ENCODE assay signal across 24 cellular contexts in genomic region chr1:106038260-106038659, GRCh38.
"Had no signal": no experiment of that assay in that cellular context is flagged by ENCODE, and none has a peak within 500 bp of the region (broad histone marks: within the 10 kb centered on the region; RNA-seq: fewer than 3 reads in every experiment).

No MANE protein-coding gene starts in this region.

- H3K4me1 ChIP-seq: gastrocnemius medialis, heart left ventricle, left lung, pancreas, right lobe of liver, tibial nerve, upper lobe of right lung, uterus had no signal

- H3K27ac ChIP-seq: epithelial cell of prostate, gastrocnemius medialis, heart left ventricle, hepatocyte, left lung, neutrophil, pancreas, right lobe of liver, thoracic aorta, tibial nerve, upper lobe of right lung, uterus had no signal

- H3K4me3 ChIP-seq: gastrocnemius medialis, heart left ventricle, hepatocyte, left lung, pancreas, right lobe of liver, thoracic aorta, tibial nerve, upper lobe of right lung, uterus had no signal

- H3K9me3 ChIP-seq: gastrocnemius medialis, neutrophil, pancreas, right lobe of liver, thoracic aorta, tibial nerve, upper lobe of right lung, uterus had no signal

- H3K4me3 Mint-ChIP-seq: effector memory CD8-positive, alpha-beta T cell; naive thymus-derived CD8-positive, alpha-beta T cell; nephron progenitor cell; stimulated activated naive B cell treated with anti-CD40 and anti-IgM and Interleukin-4, amounts not matched to agents 10 μg/mL and 1 μg/mL and 100 μg/mL, for 72 hours; stimulated activated naive CD8-positive, alpha-beta T cell treated with anti-CD3 and anti-CD28 coated beads, Interleukin-15, Interleukin-2, amounts not matched to agents 100 ng/mL and 50 ng/mL, for 24 hours had no signal

- H3K36me3 Mint-ChIP-seq: stimulated activated naive B cell treated with anti-CD40 and anti-IgM and Interleukin-4, amounts not matched to agents 10 μg/mL and 1 μg/mL and 100 μg/mL, for 72 hours had no signal

- H3K36me3 ChIP-seq: gastrocnemius medialis, heart left ventricle, left lung, neutrophil, pancreas, right lobe of liver, thoracic aorta, tibial nerve, upper lobe of right lung, uterus had no signal

- DNase-seq: cortex of kidney; effector memory CD8-positive, alpha-beta T cell; foreskin fibroblast; gastrocnemius medialis; heart left ventricle; left cardiac atrium; left lung; mesenchymal stem cell; naive thymus-derived CD8-positive, alpha-beta T cell; nephron progenitor cell; pancreas; right lobe of liver; small intestine; stimulated activated CD4-positive, alpha-beta T cell treated with anti-CD3 and anti-CD28 coated beads, Interleukin-15, amount 100 ng/mL, for 24 hours; stimulated activated CD4-positive, alpha-beta T cell treated with anti-CD3 and anti-CD28 coated beads, Interleukin-2, amount 100 ng/mL, for 48 hours; stimulated activated naive B cell treated with anti-CD40 and anti-IgM and Interleukin-4, amounts not matched to agents 10 μg/mL and 1 μg/mL and 100 μg/mL, for 72 hours; upper lobe of right lung; uterus had no signal

- H3K27ac Mint-ChIP-seq: effector memory CD8-positive, alpha-beta T cell; naive thymus-derived CD8-positive, alpha-beta T cell; nephron progenitor cell; stimulated activated naive B cell treated with anti-CD40 and anti-IgM and Interleukin-4, amounts not matched to agents 10 μg/mL and 1 μg/mL and 100 μg/mL, for 72 hours; stimulated activated naive CD8-positive, alpha-beta T cell treated with anti-CD3 and anti-CD28 coated beads, Interleukin-15, Interleukin-2, amounts not matched to agents 100 ng/mL and 50 ng/mL, for 24 hours had no signal

- H3K27me3 ChIP-seq: gastrocnemius medialis, heart left ventricle, hepatocyte, left lung, neutrophil, pancreas, right lobe of liver, tibial nerve, upper lobe of right lung, uterus had no signal

- H3K4me1 Mint-ChIP-seq: naive thymus-derived CD8-positive, alpha-beta T cell; nephron progenitor cell; stimulated activated naive B cell treated with anti-CD40 and anti-IgM and Interleukin-4, amounts not matched to agents 10 μg/mL and 1 μg/mL and 100 μg/mL, for 72 hours had no signal

- H3K27me3 Mint-ChIP-seq: effector memory CD8-positive, alpha-beta T cell; naive thymus-derived CD8-positive, alpha-beta T cell; stimulated activated naive B cell treated with anti-CD40 and anti-IgM and Interleukin-4, amounts not matched to agents 10 μg/mL and 1 μg/mL and 100 μg/mL, for 72 hours; stimulated activated naive CD8-positive, alpha-beta T cell treated with anti-CD3 and anti-CD28 coated beads, Interleukin-15, Interleukin-2, amounts not matched to agents 100 ng/mL and 50 ng/mL, for 24 hours had no signal
